Comparison of ENCODE assay signal across 8 cellular contexts in genomic region chr7:139118234-139118802, GRCh38. TPM values are rescaled to one million over a fixed set of nuclear protein-coding genes. Genes with fewer than 3 reads are reported as not detected.
DNase-seq lines count a peak whose midpoint lies in the region; ATAC-seq lines count a peak whose summit lies in the region.

No MANE protein-coding gene starts in this region.

- peak; percentile 61 for DNase-seq in AG08396 (ENCODE audit: low spot score)
- peak; percentile 61 for DNase-seq in RPMI7951 (ENCODE audit: low read depth)
- DNase-seq in NCI-H524 (lab: John Stamatoyannopoulos, UW) = no peak
- DNase-seq in NCI-H1417 (lab: John Stamatoyannopoulos, UW) = no peak
- DNase-seq in foreskin melanocyte = no peak

- ATAC-seq in GM18861 (IDR thresholded peaks at IDR 0.05; ENCODE audit: unreplicated experiment) (peak; percentile 68), HG02943 (IDR thresholded peaks at IDR 0.05; ENCODE audit: low read depth, unreplicated experiment) (peak; percentile 59), esophagus mucosa (peak; percentile 87)

RNA-seq across cellular contexts. Expression of gene ZC3HAV1, which starts 8.8 kb away (rescaled TPM):
- total RNA-seq in RPMI7951 (2014; rRNA removed; shearing (Covaris generic)) = 33.1 and 37.2 TPM in 2 replicates
- 21.8 TPM for total RNA-seq in esophagus mucosa

Comparison
In these comparisons a context has a peak if more than half of its experiments do, and no peak if none do; other contexts are left out.
1. DNase-seq: peak in AG08396 (single experiment) and RPMI7951 (single experiment); none in NCI-H524 (0 of 2), NCI-H1417 (0 of 3) and foreskin melanocyte (single experiment).
2. Peak in every context shown above with its lines, with median percentiles within 50 percentile points of each other: ATAC-seq.